ENCODE assay signal across 17 cellular contexts in the genomic region with DNA sequence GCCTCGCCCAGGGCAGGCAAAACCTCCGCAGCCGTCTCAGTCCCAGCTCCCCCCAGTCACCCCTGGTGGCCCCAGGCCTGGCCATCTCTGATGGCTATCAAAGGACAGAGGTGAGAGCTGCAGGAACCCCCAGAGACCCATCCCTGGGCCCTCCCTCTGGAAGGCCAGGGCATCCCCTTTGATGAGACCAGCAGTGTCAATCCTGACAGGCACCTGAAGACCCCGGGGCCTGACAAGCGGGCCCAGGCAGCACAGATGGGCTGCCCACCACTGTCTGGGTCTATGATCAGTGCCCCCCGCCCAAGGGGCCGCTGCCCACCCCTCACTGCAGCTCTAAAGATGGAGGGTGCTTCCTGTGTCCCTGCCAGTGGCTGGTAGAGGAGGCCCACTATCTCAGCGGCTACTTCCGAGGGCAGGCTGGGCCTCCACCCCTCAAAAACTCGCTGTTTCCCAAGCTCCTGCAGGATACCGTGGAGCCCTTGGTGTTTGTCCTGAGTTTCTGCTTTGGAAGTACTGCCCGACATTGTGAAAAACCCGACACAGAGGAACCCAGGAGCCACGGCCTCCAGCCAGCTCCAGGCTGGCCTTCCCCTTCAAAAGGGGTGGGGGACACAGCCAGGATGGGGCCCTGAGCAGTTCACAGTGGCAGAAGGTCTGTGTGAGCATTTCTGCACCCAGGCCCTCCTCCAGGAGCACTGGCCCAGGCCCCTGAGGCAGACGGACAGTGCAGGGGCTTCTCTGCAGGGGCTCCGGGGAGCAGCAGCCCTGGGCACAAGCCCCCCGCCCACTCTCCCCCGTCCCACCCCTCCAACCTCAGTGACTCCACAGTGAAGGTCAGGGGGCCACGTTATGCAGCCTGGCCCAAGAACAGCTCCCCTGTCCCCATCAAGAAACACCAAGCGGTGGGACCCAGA.
DNase-seq lines count a peak whose midpoint lies in the region; ATAC-seq and TF ChIP-seq lines count a peak whose summit lies in the region.
"Had no signal": no experiment of that assay in that cellular context is flagged by ENCODE, and none has a peak within 500 bp of the region (broad histone marks: within the 10 kb centered on the region; RNA-seq: fewer than 3 reads in every experiment).

No MANE protein-coding gene starts in this region.

- H3K23ac ChIP-seq in neuronal stem cell (ENCODE audit: low read depth, low read length, poor library complexity): no peak overlapping the region

- H2AK5ac ChIP-seq in neuronal stem cell (ENCODE audit: low read depth, low read length): peak overlapping the region; percentile 75

- H3K27me3 Mint-ChIP-seq in chondrocyte (ENCODE audit: low read depth): no peaks in the 10 kb centered on the region
- H3K27me3 Mint-ChIP-seq in stimulated activated naive B cell treated with anti-CD40 and anti-IgM and Interleukin-4, amounts not matched to agents 10 μg/mL and 1 μg/mL and 100 μg/mL, for 72 hours: peaks cover 0 to 4% of the 10 kb centered on the region in 2 donors
- no peaks in the 10 kb centered on the region for H3K27me3 Mint-ChIP-seq in activated CD4-positive, alpha-beta memory T cell treated with anti-CD3 and anti-CD28 coated beads, Interleukin-2, amount 10 ng/mL, durations not matched to agents 7 days and 5 days
- H3K27me3 Mint-ChIP-seq: CD4-positive, alpha-beta memory T cell had no signal

- no peak overlapping the region for H2BK12ac ChIP-seq in neuronal stem cell (ENCODE audit: low read length)

- peaks cover 3 to 13% of the 10 kb centered on the region in 2 donors for H3K9me3 ChIP-seq in neuronal stem cell (replicated peaks in 1 of 2; ENCODE audit: control insufficient read depth in 2 of 2, insufficient read depth in 1 of 2, low read depth in 1 of 2, low read length in 2 of 2)
- H3K9me3 ChIP-seq in uterus: no peaks in the 10 kb centered on the region
- H3K9me3 ChIP-seq: HAP-1 had no signal

- peak overlapping the region; percentile 60 for H2BK5ac ChIP-seq in neuronal stem cell (ENCODE audit: low read length)

- H3K27ac Mint-ChIP-seq in chondrocyte (ENCODE audit: unreplicated experiment): no peak overlapping the region
- H3K27ac Mint-ChIP-seq in stimulated activated naive B cell treated with anti-CD40 and anti-IgM and Interleukin-4, amounts not matched to agents 10 μg/mL and 1 μg/mL and 100 μg/mL, for 72 hours: no peak overlapping the region
- no peak overlapping the region for H3K27ac Mint-ChIP-seq in activated CD4-positive, alpha-beta memory T cell treated with anti-CD3 and anti-CD28 coated beads, Interleukin-2, amount 10 ng/mL, durations not matched to agents 7 days and 5 days
- H3K27ac Mint-ChIP-seq: CD4-positive, alpha-beta memory T cell; HFFc6 had no signal

- WGBS in neuronal stem cell (ENCODE audit: extremely low coverage in 2 of 2, insufficient read length in 2 of 2, insufficient replicate concordance in 1 of 2), 2 donors: no CpG with 5 or more reads among the region's 20 CpGs

- H3K4me1 Mint-ChIP-seq in chondrocyte (ENCODE audit: low read depth): peaks cover 7% of the 10 kb centered on the region
- H3K4me1 Mint-ChIP-seq in stimulated activated naive B cell treated with anti-CD40 and anti-IgM and Interleukin-4, amounts not matched to agents 10 μg/mL and 1 μg/mL and 100 μg/mL, for 72 hours: no peaks in the 10 kb centered on the region
- no peaks in the 10 kb centered on the region for H3K4me1 Mint-ChIP-seq in activated CD4-positive, alpha-beta memory T cell treated with anti-CD3 and anti-CD28 coated beads, Interleukin-2, amount 10 ng/mL, durations not matched to agents 7 days and 5 days
- H3K4me1 Mint-ChIP-seq: CD4-positive, alpha-beta memory T cell had no signal

- H3K14ac ChIP-seq in neuronal stem cell (ENCODE audit: low read length): no peak overlapping the region

- H3K4me1 ChIP-seq in neuronal stem cell (ENCODE audit: control insufficient read depth in 2 of 2, insufficient read depth in 1 of 2, low read depth in 1 of 2, low read length in 2 of 2) (no peaks in the 10 kb centered on the region), uterus (no peaks in the 10 kb centered on the region)
- H3K4me1 ChIP-seq: HAP-1 had no signal

- no peak overlapping the region for H3K4me2 ChIP-seq in neuronal stem cell (ENCODE audit: insufficient read depth, low read length, poor library complexity, severe bottlenecking)

- intact Hi-C loops in uterus (cut with DNase I; ENCODE audit: low total_unique reads): no loop called here

- H2AFZ ChIP-seq in neuronal stem cell (ENCODE audit: low read length): no peak overlapping the region

- H3K9ac ChIP-seq in neuronal stem cell (ENCODE audit: low read depth, low read length, poor library complexity): peak overlapping the region; percentile 4

- no peak for TF ChIP-seq POLR2A in uterus (IDR thresholded peaks at IDR 0.05)

- peaks cover 2% of the 10 kb centered on the region for H3K36me3 Mint-ChIP-seq in chondrocyte (ENCODE audit: low read depth)
- H3K36me3 Mint-ChIP-seq in stimulated activated naive B cell treated with anti-CD40 and anti-IgM and Interleukin-4, amounts not matched to agents 10 μg/mL and 1 μg/mL and 100 μg/mL, for 72 hours: peaks cover 4 to 8% of the 10 kb centered on the region in 2 donors
- no peaks in the 10 kb centered on the region for H3K36me3 Mint-ChIP-seq in activated CD4-positive, alpha-beta memory T cell treated with anti-CD3 and anti-CD28 coated beads, Interleukin-2, amount 10 ng/mL, durations not matched to agents 7 days and 5 days (ENCODE audit: low read depth)
- H3K36me3 Mint-ChIP-seq: CD4-positive, alpha-beta memory T cell had no signal

- H3K9me3 Mint-ChIP-seq in chondrocyte (ENCODE audit: low read depth): peaks cover 10% of the 10 kb centered on the region
- peaks cover 8 to 9% of the 10 kb centered on the region in 2 donors for H3K9me3 Mint-ChIP-seq in stimulated activated naive B cell treated with anti-CD40 and anti-IgM and Interleukin-4, amounts not matched to agents 10 μg/mL and 1 μg/mL and 100 μg/mL, for 72 hours
- peaks cover 2% of the 10 kb centered on the region for H3K9me3 Mint-ChIP-seq in activated CD4-positive, alpha-beta memory T cell treated with anti-CD3 and anti-CD28 coated beads, Interleukin-2, amount 10 ng/mL, durations not matched to agents 7 days and 5 days

- no peak overlapping the region for H3K27ac ChIP-seq in neuronal stem cell (replicated peaks; ENCODE audit: low read length)
- no peak overlapping the region for H3K27ac ChIP-seq in uterus
- H3K27ac ChIP-seq: HL-60 had no signal

- H3K18ac ChIP-seq in neuronal stem cell (ENCODE audit: low read length): peak overlapping the region; percentile 52

- H3K4me3 Mint-ChIP-seq in chondrocyte (ENCODE audit: unreplicated experiment): no peak overlapping the region
- no peak overlapping the region for H3K4me3 Mint-ChIP-seq in stimulated activated naive B cell treated with anti-CD40 and anti-IgM and Interleukin-4, amounts not matched to agents 10 μg/mL and 1 μg/mL and 100 μg/mL, for 72 hours
- H3K4me3 Mint-ChIP-seq in activated CD4-positive, alpha-beta memory T cell treated with anti-CD3 and anti-CD28 coated beads, Interleukin-2, amount 10 ng/mL, durations not matched to agents 7 days and 5 days: no peak overlapping the region
- H3K4me3 Mint-ChIP-seq: HFFc6 had no signal

- H3K4me3 ChIP-seq in neuronal stem cell (ENCODE audit: low read length in 2 of 2) (no peak overlapping the region), uterus (no peak overlapping the region)
- H3K4me3 ChIP-seq: HAP-1 had no signal

- no peak for ATAC-seq in stimulated activated naive B cell treated with anti-CD40 and anti-IgM and Interleukin-4, amounts not matched to agents 10 μg/mL and 1 μg/mL and 100 μg/mL, for 72 hours (replicated peaks)

- no peak overlapping the region for H4K91ac ChIP-seq in neuronal stem cell (ENCODE audit: low read depth, low read length, poor library complexity)

- CTCF ChIA-PET in activated CD4-positive, alpha-beta memory T cell treated with anti-CD3 and anti-CD28 coated beads, Interleukin-2, amount 10 ng/mL, durations not matched to agents 7 days and 5 days (lab: Charles Lee): no interaction called here

- peaks cover 0 to 5% (median 0%) of the 10 kb centered on the region in 3 experiments for H3K27me3 ChIP-seq in neuronal stem cell (ENCODE audit: control insufficient read depth in 3 of 3, insufficient read depth in 3 of 3, low read depth in 1 of 3, low read length in 3 of 3)
- H3K27me3 ChIP-seq in uterus: no peaks in the 10 kb centered on the region

- POLR2A ChIA-PET in activated CD4-positive, alpha-beta memory T cell treated with anti-CD3 and anti-CD28 coated beads, Interleukin-2, amount 10 ng/mL, durations not matched to agents 7 days and 5 days (lab: Charles Lee): no interaction called here

- DNase-seq in stimulated activated CD4-positive, alpha-beta T cell treated with anti-CD3 and anti-CD28 coated beads, Interleukin-4, amount 100 ng/mL, for 1 hour: peak; percentile 0
- no peak for DNase-seq in stimulated activated CD4-positive, alpha-beta T cell treated with anti-CD3 and anti-CD28 coated beads, Interleukin-1b, Interleukin-23, amount 100 ng/mL, for 48 hours
- peak; percentile 61 for DNase-seq in chondrocyte (ENCODE audit: low spot score)
- no peak for DNase-seq in neuronal stem cell (ENCODE audit: low spot score)
- no peak for DNase-seq in stimulated activated naive B cell treated with anti-CD40 and anti-IgM and Interleukin-4, amounts not matched to agents 10 μg/mL and 1 μg/mL and 100 μg/mL, for 72 hours
- no peak for DNase-seq in uterus
- no peak for DNase-seq in activated CD4-positive, alpha-beta memory T cell treated with anti-CD3 and anti-CD28 coated beads, Interleukin-2, amount 10 ng/mL, durations not matched to agents 7 days and 5 days
- DNase-seq: C1 segment of cervical spinal cord, HFFc6, NCI-H1048, NCI-H1694, NCI-H226, NCI-H510A, OCI-M1 had no signal

- no peak for TF ChIP-seq CTCF in chondrocyte (IDR thresholded peaks at IDR 0.05)
- TF ChIP-seq CTCF in uterus (IDR thresholded peaks at IDR 0.05): no peak

- H3K4ac ChIP-seq in neuronal stem cell (ENCODE audit: low read length): no peak overlapping the region

- H3K36me3 ChIP-seq in neuronal stem cell (replicated peaks in 1 of 2; ENCODE audit: control insufficient read depth in 2 of 2, insufficient read depth in 2 of 2, low read length in 2 of 2) (no peaks in the 10 kb centered on the region), uterus (no peaks in the 10 kb centered on the region)
- H3K36me3 ChIP-seq: HAP-1 had no signal

- no peak overlapping the region for H4K8ac ChIP-seq in neuronal stem cell (ENCODE audit: low read depth, low read length)

- H3K79me1 ChIP-seq in neuronal stem cell (ENCODE audit: low read depth, low read length): peaks cover 2% of the 10 kb centered on the region

- H2BK120ac ChIP-seq in neuronal stem cell (ENCODE audit: low read depth, low read length): no peak overlapping the region

- peak overlapping the region; percentile 64 for H2BK15ac ChIP-seq in neuronal stem cell (ENCODE audit: low read length)

Comparison
In these comparisons a context has a peak if more than half of its experiments do, and no peak if none do; other contexts are left out.
1. DNase-seq: peak in stimulated activated CD4-positive, alpha-beta T cell treated with anti-CD3 and anti-CD28 coated beads, Interleukin-4, amount 100 ng/mL, for 1 hour (single experiment) and chondrocyte (single experiment); none in stimulated activated CD4-positive, alpha-beta T cell treated with anti-CD3 and anti-CD28 coated beads, Interleukin-1b, Interleukin-23, amount 100 ng/mL, for 48 hours (single experiment), neuronal stem cell (single experiment), stimulated activated naive B cell treated with anti-CD40 and anti-IgM and Interleukin-4, amounts not matched to agents 10 μg/mL and 1 μg/mL and 100 μg/mL, for 72 hours (single experiment), uterus (0 of 2) and activated CD4-positive, alpha-beta memory T cell treated with anti-CD3 and anti-CD28 coated beads, Interleukin-2, amount 10 ng/mL, durations not matched to agents 7 days and 5 days (single experiment).